In genomic region chr11:46617451-46618314, GRCh38 we compare ENCODE assay signal across 8 cellular contexts. TPM values are rescaled to one million over a fixed set of nuclear protein-coding genes. Genes with fewer than 3 reads are reported as not detected.
DNase-seq lines count a peak whose midpoint lies in the region; ATAC-seq and TF ChIP-seq lines count a peak whose summit lies in the region.

Gene ATG13, plus strand, starts transcription at chr11:46617553. Its CDS starts 26,739 bp downstream, at chr11:46644292.

- H3K4me1 ChIP-seq in smooth muscle cell (ENCODE audit: low read depth), result peaks cover 16% of the 10 kb centered on the region

- peaks cover 48% of the 10 kb centered on the region for H3K79me2 ChIP-seq in smooth muscle cell (ENCODE audit: low read depth)

- peak; percentile 57 for ATAC-seq in HG02943 (IDR thresholded peaks at IDR 0.05; ENCODE audit: low read depth, unreplicated experiment)

- peak within 1 kb of the TSS; percentile 86 for H3K4me3 ChIP-seq in smooth muscle cell

- peak; percentile 74 for DNase-seq in NK-92 treated with Interleukin-12 subunit alpha and Interleukin-12 subunit beta, amount 100 ng/mL, for 24 hours (lab: John Stamatoyannopoulos, UW)
- DNase-seq in NK-92 (lab: John Stamatoyannopoulos, UW; ENCODE audit: unreplicated experiment) (no peak), NCI-H187 treated with DMSO at 0.1 percent for 48 hours (lab: John Stamatoyannopoulos, UW) (peak; percentile 64), T47D (ENCODE audit: low read depth in 1 of 2, low spot score in 1 of 2) (peak; percentile 76 to 83), iPS-NIHi7 (ENCODE audit: extremely low spot score) (peak; percentile 83), smooth muscle cell (lab: John Stamatoyannopoulos, UW; ENCODE audit: unreplicated experiment) (peak; percentile 52)

- H3K4me2 ChIP-seq in smooth muscle cell, result peak within 1 kb of the TSS; percentile 90

- H3K9ac ChIP-seq in smooth muscle cell (ENCODE audit: low read depth), result peak within 1 kb of the TSS; percentile 98

- in situ Hi-C loops in T47D (cut with HindIII; ENCODE audit: low pct_unique_long_range_greater_than_20kb, low sequenced_read_pairs), result no loop called here

- no peaks in the 10 kb centered on the region for H3K9me3 ChIP-seq in smooth muscle cell (replicated peaks; ENCODE audit: low read depth)

- 3% methylated on average over 50 of the region's 52 CpGs for whole genome bisulfite sequencing in smooth muscle cell (ENCODE audit: low lambda C conversion rate)

- H3K27me3 ChIP-seq in smooth muscle cell (ENCODE audit: low read depth), result no peaks in the 10 kb centered on the region

- peak within 1 kb of the TSS; percentile 52 for H2AFZ ChIP-seq in smooth muscle cell (ENCODE audit: low read depth)

- no peaks in the 10 kb centered on the region for H3K36me3 ChIP-seq in smooth muscle cell (ENCODE audit: low read depth)

- H3F3A ChIP-seq in smooth muscle cell (ENCODE audit: low read depth), result no peaks in the 10 kb centered on the region

- TF ChIP-seq CTCF in VCaP (conservative IDR thresholded peaks at IDR 0.05) (peak; percentile 72), smooth muscle cell (IDR thresholded peaks at IDR 0.05; ENCODE audit: borderline replicate concordance, insufficient read depth, poor library complexity, severe bottlenecking) (peak; percentile 68)

- H4K20me1 ChIP-seq in smooth muscle cell (ENCODE audit: low read depth), result peaks cover 10% of the 10 kb centered on the region

- H3K27ac ChIP-seq in VCaP, result peak within 1 kb of the TSS; percentile 86
- H3K27ac ChIP-seq in smooth muscle cell (ENCODE audit: low read depth), result peak within 1 kb of the TSS; percentile 95

RNA-seq across cellular contexts. Expression of gene ATG13, which starts in this region (rescaled TPM):
- total RNA-seq in smooth muscle cell, result 60.2 and 96.5 TPM in 2 replicates
- 65.6 and 66.3 TPM in 2 replicates for polyA plus RNA-seq in smooth muscle cell
